ENCODE assay signal across 10 cellular contexts in the genomic region with DNA sequence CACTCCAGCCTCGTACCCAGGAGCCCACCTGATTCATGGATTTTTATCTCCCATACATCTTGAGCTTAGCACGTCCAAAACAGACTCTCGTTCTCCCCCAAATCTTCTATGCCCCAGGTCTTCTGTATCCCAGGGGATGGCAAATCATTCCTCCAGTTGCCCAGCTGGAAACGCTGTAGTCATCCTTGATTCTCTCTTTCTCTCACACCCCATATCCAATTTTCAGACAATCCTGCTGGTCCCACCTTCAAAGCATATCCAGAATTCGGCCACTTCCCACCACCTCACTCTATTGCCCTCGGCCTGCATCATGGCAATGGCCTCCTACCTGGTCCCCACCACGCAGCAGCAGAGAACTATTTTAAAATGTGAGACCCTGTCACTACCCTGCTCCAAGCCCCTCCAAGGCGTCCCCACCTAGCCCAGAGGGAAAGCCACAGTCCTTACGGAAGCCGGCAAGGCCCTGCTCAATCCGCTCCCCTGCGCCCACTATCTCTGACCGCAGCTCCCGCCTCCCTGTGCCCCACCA. TPM values are rescaled to one million over a fixed set of nuclear protein-coding genes. Genes with fewer than 3 reads are reported as not detected.
DNase-seq lines count a peak whose midpoint lies in the region; ATAC-seq and TF ChIP-seq lines count a peak whose summit lies in the region.
"Had no signal": no experiment of that assay in that cellular context is flagged by ENCODE, and none has a peak within 500 bp of the region (broad histone marks: within the 10 kb centered on the region; RNA-seq: fewer than 3 reads in every experiment).

No MANE protein-coding gene starts in this region.

- no TSS peak for BruUV-seq in Caco-2 (replicated peaks; lab: Mats Ljungman, UMichigan)

- H3K27me3 ChIP-seq in Caco-2 (replicated peaks; ENCODE audit: control insufficient read depth, insufficient read depth, low read length): no peaks in the 10 kb centered on the region

- no peak for ATAC-seq in central memory CD8-positive, alpha-beta T cell (replicated peaks; ENCODE audit: extremely low read depth, poor library complexity, severe bottlenecking)
- ATAC-seq in GM21723 (IDR thresholded peaks at IDR 0.05; ENCODE audit: unreplicated experiment): no peak

- intact Hi-C loops in Caco-2 (cut with micrococcal nuclease; ENCODE audit: unreplicated experiment): loop anchor here (5.0 kb wide), 2 partner anchors 108 to 153 kb away; partner anchors contain the start of gene TAF1B

- no peak for TF ChIP-seq CTCF in Caco-2 (IDR thresholded peaks at IDR 0.05; ENCODE audit: insufficient read depth in 1 of 2, low read depth in 1 of 2, low read length in 1 of 2, severe bottlenecking in 1 of 2, unreplicated experiment in 1 of 2)
- no peak for TF ChIP-seq CTCF in neural crest cell (conservative IDR thresholded peaks at IDR 0.05)

- no peaks in the 10 kb centered on the region for H3K9me3 Mint-ChIP-seq in Caco-2 (ENCODE audit: unreplicated experiment)
- no peaks in the 10 kb centered on the region for H3K9me3 Mint-ChIP-seq in IgD-negative memory B cell
- no peaks in the 10 kb centered on the region for H3K9me3 Mint-ChIP-seq in central memory CD8-positive, alpha-beta T cell
- no peaks in the 10 kb centered on the region for H3K9me3 Mint-ChIP-seq in neural crest cell

- CTCF ChIA-PET in Caco-2 (lab: Charles Lee): no interaction called here

- H3K36me3 ChIP-seq in Caco-2 (ENCODE audit: control insufficient read depth, insufficient read depth, low read length): no peaks in the 10 kb centered on the region

- H3K4me1 Mint-ChIP-seq in Caco-2 (ENCODE audit: low read depth, unreplicated experiment) (peaks cover 14% of the 10 kb centered on the region), IgD-negative memory B cell (peaks cover 0 to 15% (median 11%) of the 10 kb centered on the region in 3 donors), neural crest cell (peaks cover 11% of the 10 kb centered on the region)
- H3K4me1 Mint-ChIP-seq in central memory CD8-positive, alpha-beta T cell: peaks cover 6% of the 10 kb centered on the region

- H3K4me1 ChIP-seq in Caco-2: peaks cover 32% of the 10 kb centered on the region

- no peaks in the 10 kb centered on the region for H3K9me3 ChIP-seq in Caco-2

- H3K27me3 Mint-ChIP-seq in Caco-2 (ENCODE audit: insufficient read depth, unreplicated experiment) (peaks cover 4% of the 10 kb centered on the region), IgD-negative memory B cell (peaks cover 43% of the 10 kb centered on the region), neural crest cell (ENCODE audit: low read depth) (peaks cover 66% of the 10 kb centered on the region)
- H3K27me3 Mint-ChIP-seq in central memory CD8-positive, alpha-beta T cell: peaks cover 79% of the 10 kb centered on the region

- H3K4me3 Mint-ChIP-seq in Caco-2 (ENCODE audit: unreplicated experiment): peak overlapping the region; percentile 79
- peak overlapping the region; percentile 74 to 94 (median 90) for H3K4me3 Mint-ChIP-seq in IgD-negative memory B cell
- H3K4me3 Mint-ChIP-seq in central memory CD8-positive, alpha-beta T cell: peak overlapping the region; percentile 86
- peak overlapping the region; percentile 73 for H3K4me3 Mint-ChIP-seq in neural crest cell

- DNase-seq in Caco-2 (no peak), neural crest cell (ENCODE audit: low read depth, low spot score) (no peak), NCI-H774 (lab: John Stamatoyannopoulos, UW) (no peak), RKO (ENCODE audit: low spot score) (no peak), DMS53 treated with DMSO at 0.1 percent for 48 hours (lab: John Stamatoyannopoulos, UW; ENCODE audit: unreplicated experiment) (no peak)
- no peak for DNase-seq in central memory CD8-positive, alpha-beta T cell (ENCODE audit: low spot score in 2 of 2)
- DNase-seq: activated CD8-positive, alpha-beta memory T cell treated with anti-CD3 and anti-CD28 coated beads, Interleukin-2, amount 50 U/mL, for 4 hours; cerebellar nuclear complex had no signal

- H3K36me3 Mint-ChIP-seq in Caco-2 (ENCODE audit: insufficient read depth, unreplicated experiment) (peaks cover 9% of the 10 kb centered on the region), IgD-negative memory B cell (no peaks in the 10 kb centered on the region), neural crest cell (ENCODE audit: low read depth) (no peaks in the 10 kb centered on the region)
- H3K36me3 Mint-ChIP-seq in central memory CD8-positive, alpha-beta T cell (ENCODE audit: insufficient read depth): peaks cover 5% of the 10 kb centered on the region

- peak overlapping the region; percentile 67; the same call in 1 of the 2 replicates for H3K4me3 ChIP-seq in Caco-2 (ENCODE audit: low read depth, low read length)

- H3K27ac Mint-ChIP-seq in Caco-2 (ENCODE audit: unreplicated experiment): no peak overlapping the region
- peak overlapping the region in 2 of 3 donors; percentile 27 to 46 for H3K27ac Mint-ChIP-seq in IgD-negative memory B cell
- H3K27ac Mint-ChIP-seq in central memory CD8-positive, alpha-beta T cell (ENCODE audit: low read depth): peak overlapping the region; percentile 78
- no peak overlapping the region for H3K27ac Mint-ChIP-seq in neural crest cell (ENCODE audit: unreplicated experiment)

- POLR2A ChIA-PET in Caco-2 (lab: Charles Lee): no interaction called here

RNA-seq across cellular contexts. Expression of gene GRHL1, which starts 1.4 kb away (rescaled TPM):
- 10.5 and 11.6 TPM in 2 replicates for total RNA-seq in Caco-2 (2022)
- polyA plus RNA-seq in IgD-negative memory B cell: 0.16 TPM
- 2.0 and 3.4 TPM in 2 replicates for total RNA-seq in neural crest cell

Comparison
In these comparisons a context has a peak if more than half of its experiments do, and no peak if none do; other contexts are left out.
1. H3K27ac Mint-ChIP-seq: peak in IgD-negative memory B cell (2 of 3) and central memory CD8-positive, alpha-beta T cell (single experiment); none in Caco-2 (single experiment) and neural crest cell (single experiment).
2. Peak in every context shown above with its lines, with median percentiles within 50 percentile points of each other: H3K4me3 Mint-ChIP-seq.